ENCODE assay signal across 8 cellular contexts in the genomic region with DNA sequence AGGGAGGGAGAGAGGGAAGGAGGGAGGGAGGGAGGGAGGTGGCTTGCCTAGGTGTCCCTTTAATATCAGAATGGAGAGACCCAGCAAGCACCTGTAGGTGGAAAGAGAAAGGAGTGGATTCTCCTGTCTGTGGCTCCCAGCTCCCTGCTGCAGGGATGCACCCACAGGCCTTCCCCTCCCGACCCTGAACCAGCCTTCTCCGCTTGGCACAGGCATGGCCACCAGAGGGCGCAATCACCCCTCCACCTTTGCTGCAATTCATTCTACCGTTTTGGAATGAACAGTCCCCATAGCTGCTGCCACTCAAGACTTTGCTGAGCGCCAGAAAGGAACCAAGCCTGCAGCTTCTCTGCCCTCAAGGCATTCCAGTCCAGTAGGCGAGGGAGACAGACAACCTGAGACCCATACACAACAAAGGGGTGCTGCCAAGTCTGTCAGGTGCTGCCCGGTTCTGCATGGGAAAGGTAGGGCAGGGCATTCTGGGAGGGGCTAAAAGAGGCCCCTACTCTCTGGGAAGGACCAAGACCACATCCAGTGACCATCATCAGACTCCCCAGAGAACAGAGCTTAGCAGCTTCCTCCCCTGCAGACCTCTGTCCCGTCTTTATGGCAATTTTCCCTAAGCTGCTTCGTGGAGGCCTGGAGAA. TPM values are rescaled to one million over a fixed set of nuclear protein-coding genes. Genes with fewer than 3 reads are reported as not detected.
DNase-seq lines count a peak whose midpoint lies in the region; ATAC-seq and TF ChIP-seq lines count a peak whose summit lies in the region.

No MANE protein-coding gene starts in this region.

- H3K27me3 ChIP-seq in CD4-positive, alpha-beta memory T cell (ENCODE audit: insufficient read depth, low read length) = no peaks in the 10 kb centered on the region
- no peaks in the 10 kb centered on the region for H3K27me3 ChIP-seq in HAP-1 (ENCODE audit: low read depth)

- H3K4me3 ChIP-seq in CD4-positive, alpha-beta memory T cell (ENCODE audit: low read length in 2 of 2) = no peak overlapping the region
- no peak overlapping the region for H3K4me3 ChIP-seq in HAP-1

- POLR2A ChIA-PET in CD4-positive, alpha-beta memory T cell (lab: Charles Lee; ENCODE audit: partially characterized antibody) = interaction anchor here (0.6 to 13.6 kb wide), 19 partner anchors 9 to 164 kb away, joined by 3 to 156 read pairs (median 5); a partner anchor contains a TSS
- POLR2A ChIA-PET in WTC11 (lab: Charles Lee) = interaction anchor here (0.6 to 1.5 kb wide), 3 partner anchors 17 to 66 kb away, joined by 3 to 7 read pairs (median 3); a partner anchor contains a TSS
- POLR2A ChIA-PET in MCF 10A (lab: Yijun Ruan, JAX) = interaction anchor here (0.7 to 4.2 kb wide), 5 partner anchors 16 to 167 kb away, joined by 3 to 17 read pairs (median 3); a partner anchor contains a TSS

- peak overlapping the region; percentile 44 for H3K27ac ChIP-seq in CD4-positive, alpha-beta memory T cell (ENCODE audit: low read depth, low read length)

- intact Hi-C loops in CD4-positive, alpha-beta memory T cell (cut with micrococcal nuclease) = loop anchor here (1.0 to 5.0 kb wide), 2 partner anchors 119 to 227 kb away; a partner anchor contains a TSS
- intact Hi-C loops in MCF 10A (cut with micrococcal nuclease) = no loop called here

- peak; percentile 81 to 86 (median 83) for DNase-seq in CD4-positive, alpha-beta memory T cell
- peak; percentile 67 to 94 for DNase-seq in HAP-1 (ENCODE audit: low spot score in 2 of 2)
- DNase-seq in NCI-H2196 (lab: John Stamatoyannopoulos, UW; ENCODE audit: unreplicated experiment) = peak; percentile 53
- DNase-seq in WTC11 (ENCODE audit: low spot score) = peak; percentile 92
- DNase-seq in MCF 10A (ENCODE audit: unreplicated experiment) = peak; percentile 82
- DNase-seq in iris pigment epithelial cell (ENCODE audit: low read depth) = peak; percentile 56
- DNase-seq in stimulated activated CD4-positive, alpha-beta T cell treated with anti-CD3 and anti-CD28 coated beads, Interleukin-1b, Interleukin-23, amount 100 ng/mL, for 1 hour (ENCODE audit: low read depth in 2 of 2) = peak; percentile 76 to 87

- in situ Hi-C loops in HAP-1 (cut with MboI; ENCODE audit: low sequenced_read_pairs) = no loop called here

- H3K27me3 Mint-ChIP-seq in CD4-positive, alpha-beta memory T cell = no peaks in the 10 kb centered on the region
- H3K27me3 Mint-ChIP-seq in WTC11 (ENCODE audit: low read depth) = no peaks in the 10 kb centered on the region
- no peaks in the 10 kb centered on the region for H3K27me3 Mint-ChIP-seq in MCF 10A (ENCODE audit: insufficient read depth, unreplicated experiment)

- no peaks in the 10 kb centered on the region for H3K9me3 Mint-ChIP-seq in CD4-positive, alpha-beta memory T cell
- H3K9me3 Mint-ChIP-seq in WTC11 (no peaks in the 10 kb centered on the region), MCF 10A (ENCODE audit: unreplicated experiment) (no peaks in the 10 kb centered on the region)

- peak overlapping the region in 7 of 8 donors; percentile 52 to 85 (median 67) for H3K4me3 Mint-ChIP-seq in CD4-positive, alpha-beta memory T cell
- H3K4me3 Mint-ChIP-seq in WTC11 = no peak overlapping the region
- H3K4me3 Mint-ChIP-seq in MCF 10A (ENCODE audit: unreplicated experiment) = no peak overlapping the region

- H3K27ac Mint-ChIP-seq in CD4-positive, alpha-beta memory T cell = peak overlapping the region; percentile 61 to 93 (median 84)
- H3K27ac Mint-ChIP-seq in WTC11 (no peak overlapping the region), MCF 10A (ENCODE audit: low read depth, unreplicated experiment) (no peak overlapping the region)

- peak; percentile 95 for TF ChIP-seq CTCF in WTC11 (IDR thresholded peaks at IDR 0.05)
- TF ChIP-seq CTCF in MCF 10A (IDR thresholded peaks at IDR 0.05; ENCODE audit: unreplicated experiment) = peak; percentile 81

- no peaks in the 10 kb centered on the region for H3K9me3 ChIP-seq in CD4-positive, alpha-beta memory T cell (ENCODE audit: control insufficient read depth in 1 of 2, low read length in 2 of 2)
- no peaks in the 10 kb centered on the region for H3K9me3 ChIP-seq in HAP-1

- no peaks in the 10 kb centered on the region for H3K36me3 ChIP-seq in CD4-positive, alpha-beta memory T cell (ENCODE audit: insufficient read depth, low read length)
- H3K36me3 ChIP-seq in HAP-1 (replicated peaks) = no peaks in the 10 kb centered on the region

- peaks cover 50 to 99% (median 80%) of the 10 kb centered on the region in 4 donors for H3K4me1 Mint-ChIP-seq in CD4-positive, alpha-beta memory T cell
- H3K4me1 Mint-ChIP-seq in WTC11 (peaks cover 7% of the 10 kb centered on the region), MCF 10A (ENCODE audit: insufficient read depth, unreplicated experiment) (peaks cover 15% of the 10 kb centered on the region)

- no TSS peak for BruUV-seq in MCF 10A (replicated peaks; lab: Mats Ljungman, UMichigan)

- peak; percentile 84 for ATAC-seq in WTC11
- ATAC-seq in GM19463 (IDR thresholded peaks at IDR 0.05; ENCODE audit: unreplicated experiment) = no peak

- peaks cover 98% of the 10 kb centered on the region for H3K4me1 ChIP-seq in CD4-positive, alpha-beta memory T cell (ENCODE audit: insufficient read depth, low read length)
- H3K4me1 ChIP-seq in HAP-1 = no peaks in the 10 kb centered on the region

- H3K36me3 Mint-ChIP-seq in CD4-positive, alpha-beta memory T cell = peaks cover 3 to 13% of the 10 kb centered on the region in 2 donors
- H3K36me3 Mint-ChIP-seq in WTC11 (peaks cover 4% of the 10 kb centered on the region; the same call in 1 of the 2 replicates), MCF 10A (ENCODE audit: insufficient read depth, unreplicated experiment) (peaks cover 10% of the 10 kb centered on the region)

- CTCF ChIA-PET in CD4-positive, alpha-beta memory T cell (lab: Charles Lee; ENCODE audit: partially characterized antibody) = interaction anchor here (0.6 to 12.2 kb wide), 33 partner anchors 8 to 1631 kb away, joined by 3 to 247 read pairs (median 6); a partner anchor contains a TSS
- CTCF ChIA-PET in WTC11 (lab: Charles Lee) (interaction anchor here (0.5 to 11.5 kb wide), 92 partner anchors 8 to 539 kb away, joined by 3 to 222 read pairs (median 4); a partner anchor contains a TSS), MCF 10A (lab: Yijun Ruan, JAX) (interaction anchor here (0.5 to 13.0 kb wide), 46 partner anchors 11 to 381 kb away, joined by 3 to 175 read pairs (median 4); a partner anchor contains a TSS)

TF ChIP-seq in WTC11, 78 proteins besides CTCF, POLR2A, EP300 and RAD21 (continues in another document):
- TF ChIP-seq NR3C1 (CRISPR knock-in tag; conservative IDR thresholded peaks at IDR 0.05; ENCODE audit: low read depth) = no peak
- TF ChIP-seq ESRRA (CRISPR knock-in tag; IDR thresholded peaks at IDR 0.05; ENCODE audit: borderline replicate concordance) = no peak
- TF ChIP-seq KAT7 (CRISPR knock-in tag; IDR thresholded peaks at IDR 0.05; ENCODE audit: borderline replicate concordance) = no peak
- TF ChIP-seq NFE2L1 (CRISPR knock-in tag; IDR thresholded peaks at IDR 0.05) = no peak
- no peak for TF ChIP-seq FOXJ3 (CRISPR knock-in tag; IDR thresholded peaks at IDR 0.05; ENCODE audit: borderline replicate concordance)
- TF ChIP-seq, protein P1, sequence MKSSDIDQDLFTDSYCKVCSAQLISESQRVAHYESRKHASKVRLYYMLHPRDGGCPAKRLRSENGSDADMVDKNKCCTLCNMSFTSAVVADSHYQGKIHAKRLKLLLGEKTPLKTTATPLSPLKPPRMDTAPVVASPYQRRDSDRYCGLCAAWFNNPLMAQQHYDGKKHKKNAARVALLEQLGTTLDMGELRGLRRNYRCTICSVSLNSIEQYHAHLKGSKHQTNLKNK (CRISPR knock-in tag; IDR thresholded peaks at IDR 0.05) = no peak
- TF ChIP-seq, protein P2, sequence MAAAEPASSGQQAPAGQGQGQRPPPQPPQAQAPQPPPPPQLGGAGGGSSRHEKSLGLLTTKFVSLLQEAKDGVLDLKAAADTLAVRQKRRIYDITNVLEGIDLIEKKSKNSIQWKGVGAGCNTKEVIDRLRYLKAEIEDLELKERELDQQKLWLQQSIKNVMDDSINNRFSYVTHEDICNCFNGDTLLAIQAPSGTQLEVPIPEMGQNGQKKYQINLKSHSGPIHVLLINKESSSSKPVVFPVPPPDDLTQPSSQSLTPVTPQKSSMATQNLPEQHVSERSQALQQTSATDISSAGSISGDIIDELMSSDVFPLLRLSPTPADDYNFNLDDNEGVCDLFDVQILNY (CRISPR knock-in tag; IDR thresholded peaks at IDR 0.05) = no peak
- no peak for TF ChIP-seq ZNF423 (CRISPR knock-in tag; IDR thresholded peaks at IDR 0.05)
- TF ChIP-seq CREM (CRISPR knock-in tag; IDR thresholded peaks at IDR 0.05) = no peak

RNA-seq across cellular contexts. Expression of a gene that starts 4.9 kb away (rescaled TPM):
- total RNA-seq in CD4-positive, alpha-beta memory T cell = 1 to 10 TPM; 2.3 to 3.0 TPM
- not detected for polyA plus RNA-seq in CD4-positive, alpha-beta memory T cell
- not detected in 3 replicates for total RNA-seq in WTC11 (2021)
- total RNA-seq in MCF 10A (2022) = not detected in 2 replicates

RNA-seq across cellular contexts. Expression of a gene that starts 18.5 kb away (rescaled TPM):
- total RNA-seq in CD4-positive, alpha-beta memory T cell = 10 to 100 TPM; 69.3 to 76.1 TPM
- polyA plus RNA-seq in CD4-positive, alpha-beta memory T cell = 100 to 1,000 TPM; 122 to 124 TPM
- total RNA-seq in WTC11 (2021) = 60.8 to 71.1 TPM (median 66.3 TPM) in 3 replicates
- total RNA-seq in MCF 10A (2022) = 30.5 and 47.0 TPM in 2 replicates

RNA-seq across cellular contexts. Expression of a gene that starts 22.5 kb away (rescaled TPM):
- total RNA-seq in CD4-positive, alpha-beta memory T cell = 10 to 100 TPM; 30.0 to 34.6 TPM
- polyA plus RNA-seq in CD4-positive, alpha-beta memory T cell = 10 to 100 TPM; 30.5 to 35.4 TPM
- total RNA-seq in WTC11 (2021) (39.1 to 43.0 TPM (median 39.4 TPM) in 3 replicates), MCF 10A (2022) (29.2 and 35.7 TPM in 2 replicates)

RNA-seq across cellular contexts. Expression of a gene that starts 25.1 kb away (rescaled TPM):
- total RNA-seq in CD4-positive, alpha-beta memory T cell = 10 to 100 TPM; 70.2 to 81.1 TPM
- 10 to 100 TPM; 52.0 to 85.3 TPM for polyA plus RNA-seq in CD4-positive, alpha-beta memory T cell
- 5.1 to 7.0 TPM (median 6.0 TPM) in 3 replicates for total RNA-seq in WTC11 (2021)
- 10.4 and 14.0 TPM in 2 replicates for total RNA-seq in MCF 10A (2022)

RNA-seq across cellular contexts. Expression of a gene that starts 57.9 kb away (rescaled TPM):
- total RNA-seq in CD4-positive, alpha-beta memory T cell = 100 to 1,000 TPM; 149 to 150 TPM
- polyA plus RNA-seq in CD4-positive, alpha-beta memory T cell = 100 to 1,000 TPM in 1 of 2 donors, 10 to 100 TPM in 1; 62.3 to 143 TPM
- total RNA-seq in WTC11 (2021) = 64.6 to 69.7 TPM (median 64.9 TPM) in 3 replicates
- 60.7 and 62.5 TPM in 2 replicates for total RNA-seq in MCF 10A (2022)

Comparison
In these comparisons a context has a peak if more than half of its experiments do, and no peak if none do; other contexts are left out.
1. H3K27ac Mint-ChIP-seq: peak in CD4-positive, alpha-beta memory T cell (7 of 7); none in WTC11 (single experiment) and MCF 10A (single experiment).
2. H3K4me3 Mint-ChIP-seq: peak in CD4-positive, alpha-beta memory T cell (7 of 8); none in WTC11 (single experiment) and MCF 10A (single experiment).
3. Peak in every context shown above with its lines, with median percentiles within 50 percentile points of each other: DNase-seq.